8 cellular contexts compared by ENCODE assay signal in the genomic region with DNA sequence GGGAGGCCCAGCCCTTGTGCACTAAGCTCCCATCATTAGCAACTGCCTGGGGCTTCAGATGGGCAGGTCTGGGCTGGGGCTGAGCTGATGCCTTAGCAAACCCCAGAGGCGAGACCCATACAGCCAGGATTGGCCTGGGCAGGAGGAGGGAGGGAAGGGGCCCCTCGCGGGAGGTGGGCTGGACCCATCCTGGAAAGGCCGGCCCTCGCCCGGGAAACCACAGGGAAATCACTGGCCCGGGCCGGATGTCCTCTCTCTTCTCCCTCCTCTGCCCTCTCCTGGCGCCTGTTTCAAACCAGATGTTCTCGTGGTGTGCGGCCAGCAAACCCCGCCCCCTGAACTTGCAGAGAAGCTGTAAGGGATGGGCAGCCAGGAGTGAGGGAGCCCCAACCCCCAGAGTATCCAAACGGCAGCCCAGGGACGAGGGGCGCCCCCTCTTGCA. TPM values are rescaled to one million over a fixed set of nuclear protein-coding genes. Genes with fewer than 3 reads are reported as not detected.
DNase-seq lines count a peak whose midpoint lies in the region; ATAC-seq and TF ChIP-seq lines count a peak whose summit lies in the region.

No MANE protein-coding gene starts in this region.

- no peak for ATAC-seq in GM18502 (IDR thresholded peaks at IDR 0.05; ENCODE audit: poor library complexity, unreplicated experiment)

- no peak overlapping the region for H3K4me3 ChIP-seq in fibroblast of pulmonary artery (replicated peaks; ENCODE audit: low read depth, low read length)

- H3K27ac Mint-ChIP-seq in osteocyte (ENCODE audit: unreplicated experiment) = no peak overlapping the region

- no peaks in the 10 kb centered on the region for H3K9me3 Mint-ChIP-seq in osteocyte (ENCODE audit: unreplicated experiment)

- H3K4me3 Mint-ChIP-seq in osteocyte (ENCODE audit: unreplicated experiment) = no peak overlapping the region

- DNase-seq in ELR (ENCODE audit: low read depth) = peak; percentile 81
- DNase-seq in RKO (ENCODE audit: low spot score) = peak; percentile 37
- DNase-seq in fibroblast of pulmonary artery (ENCODE audit: low read depth) = peak; percentile 73
- no peak for DNase-seq in osteocyte (ENCODE audit: extremely low spot score, unreplicated experiment)
- no peak for DNase-seq in COLO829 (ENCODE audit: low spot score)
- no peak for DNase-seq in NCI-H2196 treated with DMSO at 0.1 percent for 48 hours (lab: John Stamatoyannopoulos, UW; ENCODE audit: unreplicated experiment)
- DNase-seq in SW 1271 (lab: John Stamatoyannopoulos, UW) = no peak

- no peaks in the 10 kb centered on the region for H3K36me3 Mint-ChIP-seq in osteocyte (ENCODE audit: unreplicated experiment)

- H3K27me3 Mint-ChIP-seq in osteocyte (ENCODE audit: unreplicated experiment) = no peaks in the 10 kb centered on the region

- H3K4me1 Mint-ChIP-seq in osteocyte (ENCODE audit: unreplicated experiment) = peaks cover 4% of the 10 kb centered on the region

- TF ChIP-seq CTCF in fibroblast of pulmonary artery (IDR thresholded peaks at IDR 0.05; ENCODE audit: low read length, missing control alignments) = peak; percentile 11
- peak; percentile 17 for TF ChIP-seq CTCF in osteocyte (IDR thresholded peaks at IDR 0.05)

RNA-seq across cellular contexts. Expression of a gene that starts 43.1 kb away (rescaled TPM):
- 0.84 and 0.89 TPM in 2 replicates for total RNA-seq in osteocyte

Comparison
In these comparisons a context has a peak if more than half of its experiments do, and no peak if none do; other contexts are left out.
1. DNase-seq: peak in ELR (single experiment), RKO (single experiment) and fibroblast of pulmonary artery (single experiment); none in osteocyte (single experiment), COLO829 (single experiment), NCI-H2196 treated with DMSO at 0.1 percent for 48 hours (single experiment) and SW 1271 (0 of 2).